7 cellular contexts compared by ENCODE assay signal in the genomic region with DNA sequence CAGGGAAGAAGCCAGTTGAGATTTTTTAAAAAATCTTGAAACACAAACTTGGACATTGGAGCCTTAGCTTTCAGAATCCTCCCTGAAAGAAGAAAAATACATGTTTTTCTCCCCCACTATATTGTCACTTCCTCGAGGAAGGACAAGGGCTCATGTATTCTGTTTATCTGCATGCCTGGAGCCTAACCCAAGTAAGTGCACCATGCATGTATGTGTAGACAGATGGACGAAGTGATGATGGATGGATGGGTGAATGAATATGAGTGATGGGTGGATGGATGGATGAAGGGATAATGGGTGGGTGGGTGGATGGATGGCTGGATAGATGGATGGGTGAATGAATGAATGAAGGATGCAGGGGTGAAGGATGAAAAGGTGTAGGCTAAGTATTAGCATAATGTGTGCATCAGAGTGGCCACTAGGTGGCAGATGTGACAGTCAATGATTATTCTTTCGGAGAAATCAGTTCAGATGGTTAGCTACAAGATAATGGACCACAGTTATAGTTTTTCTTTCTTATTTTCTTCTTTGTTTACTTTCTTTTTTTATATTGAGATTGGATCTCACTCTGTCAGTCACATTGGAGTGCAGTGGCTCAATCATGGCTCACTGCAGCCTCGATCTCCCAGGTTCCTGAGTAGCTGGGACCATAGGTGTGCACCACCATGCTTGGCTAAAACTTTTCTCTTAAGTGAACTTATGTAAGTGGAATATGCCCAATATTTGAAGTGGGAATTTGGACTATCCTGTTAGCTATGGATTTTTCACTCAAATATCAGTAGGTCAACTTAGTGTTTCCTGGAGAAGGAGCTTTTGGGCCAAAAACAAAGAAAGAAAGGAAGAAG. TPM values are rescaled to one million over a fixed set of nuclear protein-coding genes. Genes with fewer than 3 reads are reported as not detected.
DNase-seq lines count a peak whose midpoint lies in the region; ATAC-seq, FAIRE-seq and TF ChIP-seq lines count a peak whose summit lies in the region.

No MANE protein-coding gene starts in this region.

- no peaks in the 10 kb centered on the region for H3K9me3 ChIP-seq in Panc1 (ENCODE audit: control insufficient read depth, insufficient read depth, low read depth, low read length)

- CTCF ChIA-PET in Panc1 (lab: Charles Lee): interaction anchor here (0.7 to 1.6 kb wide), 4 partner anchors 14 to 823 kb away, joined by 4 to 6 read pairs (median 4); no protein-coding TSS in a partner anchor

- DNase-seq in Panc1 (ENCODE audit: low read depth, low spot score) (no peak), astrocyte of the cerebellum (ENCODE audit: low read depth) (peak; percentile 9)
- peak; percentile 15 for DNase-seq in stimulated activated CD8-positive, alpha-beta memory T cell treated with anti-CD3 and anti-CD28 coated beads, Interleukin-4, amount 100 ng/mL, for 24 hours (ENCODE audit: low read depth)

- BruUV-seq in Panc1 (replicated peaks; lab: Mats Ljungman, UMichigan): no TSS peak

- FAIRE-seq in G401.6 (lab: Jason Lieb, UNC) (peak; percentile 73), islet of Langerhans (lab: Jason Lieb, UNC) (peak; percentile 81)

- POLR2A ChIA-PET in Panc1 (lab: Charles Lee): interaction anchor here (0.6 kb wide), 1 partner anchor 37 kb away, joined by 3 read pairs; no protein-coding TSS in a partner anchor

- no peaks in the 10 kb centered on the region for H3K36me3 ChIP-seq in Panc1 (ENCODE audit: control insufficient read depth, insufficient read depth, low read length)

- TF ChIP-seq CTCF in Panc1 (IDR thresholded peaks at IDR 0.05) (peak; percentile 88), astrocyte of the cerebellum (IDR thresholded peaks at IDR 0.05; ENCODE audit: low read depth, low read length, missing control alignments) (peak; percentile 76)

- in situ Hi-C loops in Panc1 (cut with HindIII; ENCODE audit: low pct_unique_long_range_greater_than_20kb, low sequenced_read_pairs): no loop called here
- in situ Hi-C loops in astrocyte of the cerebellum (cut with HindIII; ENCODE audit: low sequenced_read_pairs): no loop called here

- H3K4me1 ChIP-seq in Panc1 (ENCODE audit: control insufficient read depth, insufficient read depth, low read length): no peaks in the 10 kb centered on the region

- no peak overlapping the region for H3K27ac ChIP-seq in Panc1 (ENCODE audit: low read length)

- peak; percentile 95 for ATAC-seq in GM19452 (IDR thresholded peaks at IDR 0.05; ENCODE audit: unreplicated experiment)
- peak; percentile 79 for ATAC-seq in HG03439 (IDR thresholded peaks at IDR 0.05; ENCODE audit: unreplicated experiment)
- peak; percentile 86 for ATAC-seq in Panc1

- no peak overlapping the region for H3K4me3 ChIP-seq in Panc1 (ENCODE audit: low read depth in 2 of 2, low read length in 2 of 2)
- H3K4me3 ChIP-seq in astrocyte of the cerebellum (ENCODE audit: low read depth, low read length): no peak overlapping the region

- intact Hi-C loops in Panc1 (cut with micrococcal nuclease; ENCODE audit: unreplicated experiment): loop anchor here (5.0 kb wide), 1 partner anchor 835 kb away; no protein-coding TSS in a partner anchor

- H3K27me3 ChIP-seq in Panc1 (ENCODE audit: control insufficient read depth, insufficient read depth, low read length): peaks cover 6% of the 10 kb centered on the region

RNA-seq across cellular contexts. Expression of a gene that starts 18.5 kb away (rescaled TPM):
- 31.5 TPM for total RNA-seq in Panc1 (2021; ENCODE audit: unreplicated experiment)
- polyA plus RNA-seq in Panc1 (2012; ENCODE audit: insufficient read length): 10.0 TPM

RNA-seq across cellular contexts. Expression of a gene that starts 55.9 kb away (rescaled TPM):
- total RNA-seq in Panc1 (2021; ENCODE audit: unreplicated experiment): 9.9 TPM
- 8.4 TPM for polyA plus RNA-seq in Panc1 (2012; ENCODE audit: insufficient read length)
